ENCODE assay signal across 1 cellular context in genomic region chr7:918118-918425, GRCh38.
TF ChIP-seq lines count a peak whose summit lies in the region.

No MANE protein-coding gene starts in this region.

TF ChIP-seq in HepG2, 621 proteins besides CTCF, POLR2A, EP300 and RAD21:
- no peak for TF ChIP-seq JUNB (CRISPR knock-in tag; IDR thresholded peaks at IDR 0.05; ENCODE audit: borderline replicate concordance)
- no peak for TF ChIP-seq ZNF687 (CRISPR knock-in tag; IDR thresholded peaks at IDR 0.05)
- no peak for TF ChIP-seq TOPORS (CRISPR knock-in tag; IDR thresholded peaks at IDR 0.05)
- no peak for TF ChIP-seq ZNF318 (CRISPR knock-in tag; IDR thresholded peaks at IDR 0.05)
- TF ChIP-seq ISX (CRISPR knock-in tag; conservative IDR thresholded peaks at IDR 0.05): no peak
- no peak for TF ChIP-seq ZEB1 (IDR thresholded peaks at IDR 0.05; ENCODE audit: insufficient replicate concordance, low read depth)
- no peak for TF ChIP-seq IRF1 (CRISPR knock-in tag; IDR thresholded peaks at IDR 0.05; ENCODE audit: low read depth)
- no peak for TF ChIP-seq ZNF292 (CRISPR knock-in tag; IDR thresholded peaks at IDR 0.05; ENCODE audit: borderline replicate concordance, low read depth)
- TF ChIP-seq GTF2F1 (IDR thresholded peaks at IDR 0.05; ENCODE audit: low read length): no peak
- no peak for TF ChIP-seq SALL1 (CRISPR knock-in tag; IDR thresholded peaks at IDR 0.05)
- no peak for TF ChIP-seq ZNF788 (CRISPR knock-in tag; IDR thresholded peaks at IDR 0.05; ENCODE audit: borderline replicate concordance)
- no peak for TF ChIP-seq ZNF468 (CRISPR knock-in tag; IDR thresholded peaks at IDR 0.05)
